18 cellular contexts compared by ENCODE assay signal in genomic region chr21:41570791-41571355, GRCh38.
DNase-seq lines count a peak whose midpoint lies in the region; ATAC-seq and TF ChIP-seq lines count a peak whose summit lies in the region.
"Had no signal": no experiment of that assay in that cellular context is flagged by ENCODE, and none has a peak within 500 bp of the region (broad histone marks: within the 10 kb centered on the region; RNA-seq: fewer than 3 reads in every experiment).

No MANE protein-coding gene starts in this region.

- intact Hi-C loops in breast epithelium (cut with DNase I; ENCODE audit: low total_unique reads), result no loop called here

- TF ChIP-seq CTCF in breast epithelium (IDR thresholded peaks at IDR 0.05), result no peak

- H3K4me3 ChIP-seq in breast epithelium, result no peak overlapping the region
- H3K4me3 ChIP-seq: upper lobe of left lung had no signal

- ATAC-seq in HG02623 (IDR thresholded peaks at IDR 0.05; ENCODE audit: unreplicated experiment), result peak; percentile 61
- peak; percentile 53 for ATAC-seq in HG03520 (IDR thresholded peaks at IDR 0.05; ENCODE audit: unreplicated experiment)

- no peaks in the 10 kb centered on the region for H3K36me3 ChIP-seq in breast epithelium
- H3K36me3 ChIP-seq: upper lobe of left lung, WERI-Rb-1 had no signal

- no peaks in the 10 kb centered on the region for H3K4me1 ChIP-seq in breast epithelium
- H3K4me1 ChIP-seq: Caco-2, parathyroid adenoma, upper lobe of left lung had no signal

- no peak for TF ChIP-seq POLR2A in breast epithelium (IDR thresholded peaks at IDR 0.05)

- no peaks in the 10 kb centered on the region for H3K27me3 ChIP-seq in breast epithelium
- H3K27me3 ChIP-seq: upper lobe of left lung had no signal

- peaks cover 0 to 13% of the 10 kb centered on the region in 2 donors for H3K9me3 ChIP-seq in breast epithelium

- DNase-seq in SIG-M5 treated with dmso at 0.1 percent for 504 hours (lab: John Stamatoyannopoulos, UW; ENCODE audit: unreplicated experiment) (peak; percentile 32), SIG-M5 (lab: John Stamatoyannopoulos, UW) (no peak), NCI-H1092 (lab: John Stamatoyannopoulos, UW) (no peak), NCI-H2081 treated with DMSO at 0.1 percent for 48 hours (lab: John Stamatoyannopoulos, UW) (no peak), cerebellum (ENCODE audit: low spot score) (no peak), breast epithelium (ENCODE audit: low spot score in 2 of 2) (no peak)
- DNase-seq: Caco-2, cortex of kidney, GOT3, midbrain, NCI-H1048, NCI-H524, upper lobe of left lung, WERI-Rb-1 had no signal

- H3K27ac ChIP-seq in breast epithelium, result no peak overlapping the region
- H3K27ac ChIP-seq: 22Rv1, parathyroid adenoma, upper lobe of left lung, WERI-Rb-1 had no signal
